ENCODE assay signal across 18 cellular contexts in genomic region chr7:112410087-112410486, GRCh38.
"Had no signal": no experiment of that assay in that cellular context is flagged by ENCODE, and none has a peak within 500 bp of the region (broad histone marks: within the 10 kb centered on the region; RNA-seq: fewer than 3 reads in every experiment).

No MANE protein-coding gene starts in this region.

- H3K27ac Mint-ChIP-seq: activated naive CD4-positive, alpha-beta T cell treated with anti-CD3 and anti-CD28 coated beads for 36 hours; activated naive CD8-positive, alpha-beta T cell treated with anti-CD3 and anti-CD28 coated beads, Interleukin-2, amount 50 U/mL, for 24 hours; activated T-helper 2 cell treated with anti-CD3 and anti-CD28 coated beads, Interferon-gamma antibody, Interleukin-2, Interleukin-4, amounts not matched to agents 10 μg/mL and 5 μg/mL and 100 μg/mL, durations not matched to agents 14 hours and 24 hours and 36 hours; T-helper 2 cell treated with Interferon-gamma antibody and Interleukin-4, amounts not matched to agents 5 μg/mL and 100 μg/mL, for 36 hours had no signal

- H3K4me1 ChIP-seq: colonic mucosa, lower lobe of right lung, neural progenitor cell had no signal

- H3K9ac ChIP-seq: neural progenitor cell had no signal

- FAIRE-seq: endothelial cell of umbilical vein had no signal

- H3K27me3 ChIP-seq: colonic mucosa, heart right ventricle, neural progenitor cell, ovary had no signal

- H3K9me3 ChIP-seq: colonic mucosa, gastroesophageal sphincter, heart right ventricle, lower lobe of right lung, ovary had no signal

- H3K27ac ChIP-seq: colonic mucosa, gastroesophageal sphincter, heart right ventricle, lower lobe of right lung, neural progenitor cell, ovary had no signal

- H3K4me3 Mint-ChIP-seq: activated naive CD4-positive, alpha-beta T cell treated with anti-CD3 and anti-CD28 coated beads for 36 hours; activated naive CD8-positive, alpha-beta T cell treated with anti-CD3 and anti-CD28 coated beads, Interleukin-2, amount 50 U/mL, for 24 hours; neural progenitor cell; T-helper 2 cell treated with Interferon-gamma antibody and Interleukin-4, amounts not matched to agents 5 μg/mL and 100 μg/mL, for 36 hours had no signal

- DNase-seq: activated CD4-positive, alpha-beta T cell treated with anti-CD3 and anti-CD28 coated beads, Interleukin-2, amount 50 U/mL, for 48 hours; activated naive CD4-positive, alpha-beta T cell treated with anti-CD3 and anti-CD28 coated beads for 36 hours; activated naive CD8-positive, alpha-beta T cell treated with anti-CD3 and anti-CD28 coated beads, Interleukin-2, amount 50 U/mL, for 24 hours; colonic mucosa; effector CD8-positive, alpha-beta T cell; heart right ventricle; left cardiac atrium; lower lobe of right lung; ovary; stimulated activated CD4-positive, alpha-beta T cell treated with anti-CD3 and anti-CD28 coated beads, Interleukin-12 subunit alpha, Interleukin-12 subunit beta, amount 100 ng/mL, for 4 hours; stimulated activated CD4-positive, alpha-beta T cell treated with anti-CD3 and anti-CD28 coated beads, Interleukin-2, amount 100 ng/mL, for 24 hours had no signal

- H3K4me2 ChIP-seq: neural progenitor cell had no signal

- H3K36me3 Mint-ChIP-seq: neural progenitor cell had no signal

- H2AFZ ChIP-seq: neural progenitor cell had no signal

- H3K4me3 ChIP-seq: colonic mucosa, gastroesophageal sphincter, heart right ventricle, lower lobe of right lung, neural progenitor cell, ovary had no signal

- H3K9me3 Mint-ChIP-seq: activated naive CD4-positive, alpha-beta T cell treated with anti-CD3 and anti-CD28 coated beads for 36 hours; activated naive CD8-positive, alpha-beta T cell treated with anti-CD3 and anti-CD28 coated beads, Interleukin-2, amount 50 U/mL, for 24 hours; activated T-helper 2 cell treated with anti-CD3 and anti-CD28 coated beads, Interferon-gamma antibody, Interleukin-2, Interleukin-4, amounts not matched to agents 10 μg/mL and 5 μg/mL and 100 μg/mL, durations not matched to agents 14 hours and 24 hours and 36 hours; neural progenitor cell; T-helper 2 cell treated with Interferon-gamma antibody and Interleukin-4, amounts not matched to agents 5 μg/mL and 100 μg/mL, for 36 hours had no signal

- ATAC-seq: activated CD4-positive, CD25-positive, alpha-beta regulatory T cell treated with anti-CD3 and anti-CD28 coated beads, Interleukin-2, amount 50 U/mL, for 24 hours; activated naive CD8-positive, alpha-beta T cell treated with anti-CD3 and anti-CD28 coated beads, Interleukin-2, amount 50 U/mL, for 24 hours; gastroesophageal sphincter; heart right ventricle; left cardiac atrium; sciatic nerve had no signal

- H3K4me1 Mint-ChIP-seq: activated naive CD8-positive, alpha-beta T cell treated with anti-CD3 and anti-CD28 coated beads, Interleukin-2, amount 50 U/mL, for 24 hours had no signal
